ENCODE assay signal across 8 cellular contexts in the genomic region with DNA sequence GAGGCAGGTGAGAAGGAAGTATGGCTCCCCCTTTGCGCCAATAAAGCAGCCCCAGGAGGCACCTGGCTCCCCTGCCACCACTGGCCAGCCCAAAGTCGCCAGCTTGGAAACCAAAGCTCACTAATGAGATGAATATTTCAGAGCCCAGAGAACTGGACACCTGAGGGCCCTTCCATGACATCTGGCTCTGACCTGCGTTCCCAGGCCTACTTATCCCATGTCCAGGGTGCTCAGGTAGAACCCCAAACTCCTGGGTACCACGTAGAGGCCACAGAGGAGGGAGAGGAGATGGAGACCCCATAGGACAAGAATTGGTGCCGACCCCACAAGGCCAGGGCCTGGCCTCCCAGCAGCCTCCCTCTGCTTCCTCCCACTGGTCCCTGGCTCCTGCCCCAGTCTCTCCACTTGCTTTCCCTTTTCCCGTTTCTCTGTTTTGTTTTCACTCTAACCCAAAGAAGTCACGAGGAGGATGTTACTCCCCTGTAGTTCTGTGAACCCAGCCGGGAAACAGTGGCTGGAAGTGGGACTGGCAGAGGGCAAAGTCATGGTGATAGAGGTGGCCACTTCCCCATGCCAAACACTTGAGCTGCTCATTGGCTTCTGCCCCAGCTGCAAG. TPM values are rescaled to one million over a fixed set of nuclear protein-coding genes. Genes with fewer than 3 reads are reported as not detected.
DNase-seq lines count a peak whose midpoint lies in the region; ATAC-seq and TF ChIP-seq lines count a peak whose summit lies in the region.

No MANE protein-coding gene starts in this region.

- POLR2A ChIA-PET in WTC11 (lab: Charles Lee), result interaction anchor here (0.6 kb wide), 2 partner anchors 31 to 65 kb away, joined by 4 to 6 read pairs; a partner anchor contains a TSS

- intact Hi-C loops in posterior cingulate gyrus (cut with DNase I), result no loop called here

- CTCF ChIA-PET in WTC11 (lab: Charles Lee), result interaction anchor here (0.6 to 2.4 kb wide), 15 partner anchors 9 to 1662 kb away, joined by 3 to 9 read pairs (median 4); a partner anchor contains a TSS

- H3K27ac ChIP-seq in foreskin keratinocyte, result peak overlapping the region; percentile 98

- TF ChIP-seq CTCF in WTC11 (IDR thresholded peaks at IDR 0.05) (no peak), foreskin keratinocyte (conservative IDR thresholded peaks at IDR 0.05) (no peak), progenitor cell of endocrine pancreas (IDR thresholded peaks at IDR 0.05; ENCODE audit: unreplicated experiment) (no peak)

- no peaks in the 10 kb centered on the region for H3K27me3 ChIP-seq in foreskin keratinocyte

- peaks cover 40% of the 10 kb centered on the region for H3K4me1 ChIP-seq in foreskin keratinocyte

- H3K27me3 Mint-ChIP-seq in WTC11 (ENCODE audit: low read depth), result peaks cover 4% of the 10 kb centered on the region; the same call in 1 of the 2 replicates
- no peaks in the 10 kb centered on the region for H3K27me3 Mint-ChIP-seq in progenitor cell of endocrine pancreas

- peak overlapping the region; percentile 65 for H3K4me3 Mint-ChIP-seq in WTC11
- peak overlapping the region; percentile 80 for H3K4me3 Mint-ChIP-seq in progenitor cell of endocrine pancreas (ENCODE audit: low read depth)

- H3K27ac Mint-ChIP-seq in WTC11 (no peak overlapping the region), progenitor cell of endocrine pancreas (peak overlapping the region; percentile 93)

- DNase-seq in WTC11 (ENCODE audit: low spot score), result no peak
- DNase-seq in foreskin keratinocyte, result no peak
- no peak for DNase-seq in progenitor cell of endocrine pancreas (ENCODE audit: low spot score, unreplicated experiment)
- DNase-seq in posterior cingulate gyrus, result no peak
- DNase-seq in NCI-H1417 (lab: John Stamatoyannopoulos, UW), result no peak
- no peak for DNase-seq in activated CD4-positive, CD25-positive, alpha-beta regulatory T cell treated with anti-CD3 and anti-CD28 coated beads, Interleukin-2, amount 50 U/mL, for 72 hours

- H3K9me3 Mint-ChIP-seq in WTC11 (no peaks in the 10 kb centered on the region), progenitor cell of endocrine pancreas (ENCODE audit: low read depth) (no peaks in the 10 kb centered on the region)

- ATAC-seq in GM21367 (IDR thresholded peaks at IDR 0.05; ENCODE audit: unreplicated experiment) (peak; percentile 2), WTC11 (no peak), foreskin keratinocyte (no peak), HG03196 (IDR thresholded peaks at IDR 0.05; ENCODE audit: unreplicated experiment) (no peak)

- H3K36me3 Mint-ChIP-seq in WTC11 (no peaks in the 10 kb centered on the region), progenitor cell of endocrine pancreas (ENCODE audit: insufficient read depth) (no peaks in the 10 kb centered on the region)

- H3K4me1 Mint-ChIP-seq in WTC11 (peaks cover 56% of the 10 kb centered on the region), progenitor cell of endocrine pancreas (ENCODE audit: low read depth) (peaks cover 78% of the 10 kb centered on the region)

TF ChIP-seq in WTC11, 78 proteins besides CTCF, POLR2A, EP300 and RAD21:
- TF ChIP-seq, protein P1, sequence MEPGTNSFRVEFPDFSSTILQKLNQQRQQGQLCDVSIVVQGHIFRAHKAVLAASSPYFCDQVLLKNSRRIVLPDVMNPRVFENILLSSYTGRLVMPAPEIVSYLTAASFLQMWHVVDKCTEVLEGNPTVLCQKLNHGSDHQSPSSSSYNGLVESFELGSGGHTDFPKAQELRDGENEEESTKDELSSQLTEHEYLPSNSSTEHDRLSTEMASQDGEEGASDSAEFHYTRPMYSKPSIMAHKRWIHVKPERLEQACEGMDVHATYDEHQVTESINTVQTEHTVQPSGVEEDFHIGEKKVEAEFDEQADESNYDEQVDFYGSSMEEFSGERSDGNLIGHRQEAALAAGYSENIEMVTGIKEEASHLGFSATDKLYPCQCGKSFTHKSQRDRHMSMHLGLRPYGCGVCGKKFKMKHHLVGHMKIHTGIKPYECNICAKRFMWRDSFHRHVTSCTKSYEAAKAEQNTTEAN (CRISPR knock-in tag; IDR thresholded peaks at IDR 0.05), result no peak
- TF ChIP-seq, protein P2, sequence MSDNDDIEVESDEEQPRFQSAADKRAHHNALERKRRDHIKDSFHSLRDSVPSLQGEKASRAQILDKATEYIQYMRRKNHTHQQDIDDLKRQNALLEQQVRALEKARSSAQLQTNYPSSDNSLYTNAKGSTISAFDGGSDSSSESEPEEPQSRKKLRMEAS (CRISPR knock-in tag; IDR thresholded peaks at IDR 0.05), result no peak

RNA-seq across cellular contexts. Expression of a gene that starts 0.9 kb away (rescaled TPM):
- total RNA-seq in WTC11 (2021) (23.5 to 30.1 TPM (median 26.5 TPM) in 3 replicates), foreskin keratinocyte (435 and 443 TPM in 2 replicates), progenitor cell of endocrine pancreas (131 and 137 TPM in 2 replicates)
- polyA plus RNA-seq in foreskin keratinocyte, result 367 and 396 TPM in 2 replicates

RNA-seq across cellular contexts. Expression of a gene that starts 21.1 kb away (rescaled TPM):
- total RNA-seq in WTC11 (2021), result 45.0 to 49.8 TPM (median 45.8 TPM) in 3 replicates
- 40.9 and 43.5 TPM in 2 replicates for total RNA-seq in foreskin keratinocyte
- 65.1 and 66.6 TPM in 2 replicates for polyA plus RNA-seq in foreskin keratinocyte
- 54.3 and 54.5 TPM in 2 replicates for total RNA-seq in progenitor cell of endocrine pancreas

RNA-seq across cellular contexts. Expression of a gene that starts 21.5 kb away (rescaled TPM):
- total RNA-seq in WTC11 (2021) (113 to 125 TPM (median 115 TPM) in 3 replicates), foreskin keratinocyte (101 and 108 TPM in 2 replicates), progenitor cell of endocrine pancreas (79.2 and 85.2 TPM in 2 replicates)
- polyA plus RNA-seq in foreskin keratinocyte, result 114 and 120 TPM in 2 replicates

RNA-seq across cellular contexts. Expression of a gene that starts 30.6 kb away (rescaled TPM):
- total RNA-seq in WTC11 (2021) (0.20 to 0.39 TPM (median 0.25 TPM) in 3 replicates), foreskin keratinocyte (0.14 and 0.18 TPM in 2 replicates), progenitor cell of endocrine pancreas (9.1 and 9.7 TPM in 2 replicates)
- 0.11 and 0.12 TPM in 2 replicates for polyA plus RNA-seq in foreskin keratinocyte
